8 cellular contexts compared by ENCODE assay signal in genomic region chr3:45938858-45939257, GRCh38. TPM values are rescaled to one million over a fixed set of nuclear protein-coding genes. Genes with fewer than 3 reads are reported as not detected.
DNase-seq lines count a peak whose midpoint lies in the region; ATAC-seq and FAIRE-seq lines count a peak whose summit lies in the region.

No MANE protein-coding gene starts in this region.

- POLR2A ChIA-PET in activated naive CD8-positive, alpha-beta T cell treated with anti-CD3 and anti-CD28 coated beads, Interleukin-2, amount 10 ng/mL, durations not matched to agents 7 days and 5 days (lab: Charles Lee), result interaction anchor here (0.9 to 1.7 kb wide), 8 partner anchors 12 to 138 kb away, joined by 3 to 14 read pairs (median 4); partner anchors contain the start of gene FYCO1

- intact Hi-C loops in Right ventricle myocardium superior (cut with DNase I) (loop anchor here (2.0 kb wide), 1 partner anchor 140 kb away; no protein-coding TSS in a partner anchor), posterior vena cava (cut with DNase I) (loop anchor here (5.0 to 10.0 kb wide), 2 partner anchors 136 to 138 kb away; no protein-coding TSS in a partner anchor)

- peak; percentile 70 for FAIRE-seq in A204.1 (lab: Jason Lieb, UNC)

- H3K4me3 Mint-ChIP-seq in activated naive CD8-positive, alpha-beta T cell treated with anti-CD3 and anti-CD28 coated beads, Interleukin-2, amount 10 ng/mL, durations not matched to agents 7 days and 5 days, result no peak overlapping the region

- H3K9me3 Mint-ChIP-seq in activated naive CD8-positive, alpha-beta T cell treated with anti-CD3 and anti-CD28 coated beads, Interleukin-2, amount 10 ng/mL, durations not matched to agents 7 days and 5 days, result no peaks in the 10 kb centered on the region

- DNase-seq in NCI-H1417 (lab: John Stamatoyannopoulos, UW) (peak; percentile 47 to 85 (median 59)), SW 1271 (lab: John Stamatoyannopoulos, UW) (peak; percentile 7 to 64), Right ventricle myocardium superior (peak; percentile 84), posterior vena cava (ENCODE audit: low spot score) (peak; percentile 93), ureter (ENCODE audit: low spot score) (peak; percentile 92)
- DNase-seq in activated naive CD8-positive, alpha-beta T cell treated with anti-CD3 and anti-CD28 coated beads, Interleukin-2, amount 10 ng/mL, durations not matched to agents 7 days and 5 days, result peak; percentile 72

- peak overlapping the region; percentile 63 for H3K27ac Mint-ChIP-seq in activated naive CD8-positive, alpha-beta T cell treated with anti-CD3 and anti-CD28 coated beads, Interleukin-2, amount 10 ng/mL, durations not matched to agents 7 days and 5 days

- H3K4me1 Mint-ChIP-seq in activated naive CD8-positive, alpha-beta T cell treated with anti-CD3 and anti-CD28 coated beads, Interleukin-2, amount 10 ng/mL, durations not matched to agents 7 days and 5 days, result peaks cover 47% of the 10 kb centered on the region

- peaks cover 57% of the 10 kb centered on the region for H3K36me3 Mint-ChIP-seq in activated naive CD8-positive, alpha-beta T cell treated with anti-CD3 and anti-CD28 coated beads, Interleukin-2, amount 10 ng/mL, durations not matched to agents 7 days and 5 days

- no peaks in the 10 kb centered on the region for H3K27me3 Mint-ChIP-seq in activated naive CD8-positive, alpha-beta T cell treated with anti-CD3 and anti-CD28 coated beads, Interleukin-2, amount 10 ng/mL, durations not matched to agents 7 days and 5 days

- ATAC-seq in GM19023 (IDR thresholded peaks at IDR 0.05; ENCODE audit: unreplicated experiment) (peak; percentile 60), Right ventricle myocardium superior (ENCODE audit: poor library complexity) (peak; percentile 89)
- ATAC-seq in activated naive CD8-positive, alpha-beta T cell treated with anti-CD3 and anti-CD28 coated beads, Interleukin-2, amount 10 ng/mL, durations not matched to agents 7 days and 5 days (ENCODE audit: low read depth), result peak; percentile 67

RNA-seq across cellular contexts. Expression of gene CXCR6, which starts 4.4 kb away (rescaled TPM):
- 10 to 100 TPM; 12.4 to 13.5 TPM for total RNA-seq in activated naive CD8-positive, alpha-beta T cell treated with anti-CD3 and anti-CD28 coated beads, Interleukin-2, amount 10 ng/mL, durations not matched to agents 7 days and 5 days
- total RNA-seq in Right ventricle myocardium superior (0.22 TPM), posterior vena cava (under 1 TPM; 0.42 to 0.76 TPM), ureter (3.1 TPM)

RNA-seq across cellular contexts. Expression of gene CCR9, which starts 52.5 kb away (rescaled TPM):
- total RNA-seq in activated naive CD8-positive, alpha-beta T cell treated with anti-CD3 and anti-CD28 coated beads, Interleukin-2, amount 10 ng/mL, durations not matched to agents 7 days and 5 days, result 10 to 100 TPM; 19.4 to 21.6 TPM
- total RNA-seq in Right ventricle myocardium superior (not detected), posterior vena cava (not detected), ureter (not detected)

RNA-seq across cellular contexts. Expression of gene FYCO1, which starts 56.8 kb away (rescaled TPM):
- 10 to 100 TPM; 37.9 to 39.1 TPM for total RNA-seq in activated naive CD8-positive, alpha-beta T cell treated with anti-CD3 and anti-CD28 coated beads, Interleukin-2, amount 10 ng/mL, durations not matched to agents 7 days and 5 days
- total RNA-seq in Right ventricle myocardium superior (120 TPM), posterior vena cava (10 to 100 TPM; 67.4 to 99.0 TPM), ureter (62.0 TPM)

Comparison
In these comparisons a context has a peak if more than half of its experiments do, and no peak if none do; other contexts are left out.
1. Peak in every context shown above with its lines: DNase-seq and ATAC-seq.
2. DNase-seq: peak in every context shown above with its lines; median percentile 93 in posterior vena cava; 92 in ureter; 84 in Right ventricle myocardium superior; 72 in activated naive CD8-positive, alpha-beta T cell treated with anti-CD3 and anti-CD28 coated beads, Interleukin-2, amount 10 ng/mL, durations not matched to agents 7 days and 5 days; 59 in NCI-H1417; 36 in SW 1271.
3. RNA of gene CCR9, which starts 52.5 kb away (total RNA-seq): 19.4 to 21.6 TPM in activated naive CD8-positive, alpha-beta T cell treated with anti-CD3 and anti-CD28 coated beads, Interleukin-2, amount 10 ng/mL, durations not matched to agents 7 days and 5 days; not detected in Right ventricle myocardium superior (single experiment), not detected in posterior vena cava and not detected in ureter (single experiment); every median in the first group is over 10 times any median in the second.